In genomic region chr7:100177040-100178001, GRCh38 we compare ENCODE assay signal across 8 cellular contexts. TPM values are rescaled to one million over a fixed set of nuclear protein-coding genes. Genes with fewer than 3 reads are reported as not detected.
DNase-seq lines count a peak whose midpoint lies in the region; ATAC-seq lines count a peak whose summit lies in the region.

Gene GPC2 (minus strand): TSS chr7:100177381. CDS start chr7:100177199, 182 bp downstream.
Gene STAG3 (plus strand): TSS chr7:100177918. CDS start chr7:100180557, 2,639 bp downstream.

- peak within 1 kb of the TSS; percentile 63 for H3K4me3 ChIP-seq in rectal smooth muscle tissue (ENCODE audit: low read length)
- peak within 1 kb of the TSS in 1 of 2 donors; percentile 31 for H3K4me3 ChIP-seq in aorta (ENCODE audit: low read length in 2 of 2)

- peak; percentile 88 for ATAC-seq in GM18502 (IDR thresholded peaks at IDR 0.05; ENCODE audit: poor library complexity, unreplicated experiment)
- peak; percentile 92 for ATAC-seq in HG02885 (IDR thresholded peaks at IDR 0.05; ENCODE audit: poor library complexity, unreplicated experiment)
- peak; percentile 92 for ATAC-seq in T-helper 17 cell
- peak; percentile 95 for ATAC-seq in aorta (ENCODE audit: low FRiP score)

- no peaks in the 10 kb centered on the region for H3K36me3 Mint-ChIP-seq in T-helper 17 cell (ENCODE audit: low read depth)

- intact Hi-C loops in aorta (cut with DNase I) = no loop called here

- H3K4me3 Mint-ChIP-seq in T-helper 17 cell = peak within 1 kb of the TSS; percentile 79

- peaks cover 4% of the 10 kb centered on the region for H3K27me3 Mint-ChIP-seq in T-helper 17 cell

- H3K27ac ChIP-seq in rectal smooth muscle tissue (ENCODE audit: low read depth, low read length) (no peak within 1 kb of the TSS), aorta (ENCODE audit: low read depth in 1 of 2, low read length in 2 of 2) (no peak within 1 kb of the TSS)

- peaks cover 33% of the 10 kb centered on the region for H3K4me1 Mint-ChIP-seq in T-helper 17 cell

- no peak within 1 kb of the TSS for H3K9ac ChIP-seq in rectal smooth muscle tissue (ENCODE audit: low read length)

- peak within 1 kb of the TSS; percentile 4 for H3K27ac Mint-ChIP-seq in T-helper 17 cell

- DNase-seq in NCI-H1694 (lab: John Stamatoyannopoulos, UW) (peak; percentile 96), T-helper 17 cell (peak; percentile 93 to 97 (median 96)), anterior cingulate cortex (lab: John Stamatoyannopoulos, UW) (peak in 56 of 58 donors; percentile 31 to 92 (median 86)), hepatic stellate cell (ENCODE audit: low spot score) (peak; percentile 94), aorta (peak; percentile 97 to 98)

- peaks cover 3% of the 10 kb centered on the region for H3K4me1 ChIP-seq in rectal smooth muscle tissue (ENCODE audit: control insufficient read depth, insufficient read depth, low read length)
- H3K4me1 ChIP-seq in aorta (ENCODE audit: control insufficient read depth in 1 of 2, insufficient read depth in 2 of 2, low read length in 2 of 2) = no peaks in the 10 kb centered on the region

- WGBS in aorta, 2 donors = 3% methylated on average over 75 to 78 of the region's 78 CpGs

- H3K9me3 ChIP-seq in T-helper 17 cell (ENCODE audit: control insufficient read depth, low read length, poor library complexity, severe bottlenecking) (no peaks in the 10 kb centered on the region), aorta (ENCODE audit: control insufficient read depth, low read length) (no peaks in the 10 kb centered on the region)

- H3K36me3 ChIP-seq in rectal smooth muscle tissue (ENCODE audit: control insufficient read depth, insufficient read depth, low read length) (no peaks in the 10 kb centered on the region), aorta (ENCODE audit: control insufficient read depth in 1 of 2, insufficient read depth in 2 of 2, low read length in 1 of 2) (no peaks in the 10 kb centered on the region)

- H3K27me3 ChIP-seq in rectal smooth muscle tissue (ENCODE audit: control insufficient read depth, insufficient read depth, low read length) = no peaks in the 10 kb centered on the region
- no peaks in the 10 kb centered on the region for H3K27me3 ChIP-seq in aorta (ENCODE audit: control insufficient read depth in 1 of 2, insufficient read depth in 2 of 2, low read length in 1 of 2)

RNA-seq across cellular contexts. Expression of gene GPC2, which starts in this region (rescaled TPM):
- total RNA-seq in T-helper 17 cell = 1 to 10 TPM; 5.0 to 8.5 TPM
- total RNA-seq in aorta = 1 to 10 TPM in 1 of 2 donors, under 1 TPM in 1; 0.78 to 3.7 TPM
- 1 to 10 TPM in 1 of 2 donors, under 1 TPM in 1; 0.63 to 1.2 TPM for polyA plus RNA-seq in aorta

RNA-seq across cellular contexts. Expression of gene STAG3, which starts in this region (rescaled TPM):
- total RNA-seq in T-helper 17 cell = 1 to 10 TPM; 4.0 to 4.8 TPM
- 1 to 10 TPM in 1 of 2 donors, under 1 TPM in 1; 0.96 to 1.5 TPM for total RNA-seq in aorta
- polyA plus RNA-seq in aorta = 1 to 10 TPM in 1 of 2 donors, under 1 TPM in 1; 0.13 to 1.7 TPM
